Comparison of ENCODE assay signal across 15 cellular contexts in genomic region chr7:47556511-47557180, GRCh38. TPM values are rescaled to one million over a fixed set of nuclear protein-coding genes. Genes with fewer than 3 reads are reported as not detected.
A peak's percentile ranks its signal among the peaks of the same experiment; 100 is the strongest.
DNase-seq lines count a peak whose midpoint lies in the region; ATAC-seq and TF ChIP-seq lines count a peak whose summit lies in the region.
"Had no signal": no experiment of that assay in that cellular context is flagged by ENCODE, and none has a peak within 500 bp of the region (broad histone marks: within the 10 kb centered on the region; RNA-seq: fewer than 3 reads in every experiment).

No MANE protein-coding gene starts in this region.

- H2AK9ac ChIP-seq in IMR-90 (replicated peaks; ENCODE audit: low read depth, low read length, poor library complexity) = peak overlapping the region; percentile 66

- no peak overlapping the region for H3K4me3 Mint-ChIP-seq in activated CD8-positive, alpha-beta T cell treated with anti-CD3 and anti-CD28 coated beads for 36 hours
- H3K4me3 Mint-ChIP-seq: brain; CD8-positive, alpha-beta memory T cell had no signal

- H2BK20ac ChIP-seq in IMR-90 (ENCODE audit: low read depth, low read length) = peak overlapping the region; percentile 29; the same call in 1 of the 2 replicates

- ATAC-seq in IMR-90 (ENCODE audit: low read depth) (peak; percentile 34; the same call in 1 of the 2 replicates), SK-N-SH treated with all-trans-retinoic acid at 6 μM for 48 hours (peak; percentile 8; the same call in 1 of the 3 replicates), left lobe of liver (peak; percentile 47), upper lobe of right lung (peak; percentile 58), GM21423 (IDR thresholded peaks at IDR 0.05; ENCODE audit: unreplicated experiment) (no peak), HG03439 (IDR thresholded peaks at IDR 0.05; ENCODE audit: unreplicated experiment) (no peak)
- no peak for ATAC-seq in activated CD8-positive, alpha-beta T cell treated with anti-CD3 and anti-CD28 coated beads for 36 hours

- H3K18ac ChIP-seq in IMR-90 (ENCODE audit: low read depth, low read length) = no peak overlapping the region

- CTCF ChIA-PET in IMR-90 (lab: Yijun Ruan, JAX) = no interaction called here
- CTCF ChIA-PET in activated CD8-positive, alpha-beta T cell treated with anti-CD3 and anti-CD28 coated beads for 36 hours (lab: Charles Lee) = no interaction called here

- POLR2A ChIA-PET in IMR-90 (lab: Charles Lee; ENCODE audit: unreplicated experiment) = no interaction called here
- POLR2A ChIA-PET in activated CD8-positive, alpha-beta T cell treated with anti-CD3 and anti-CD28 coated beads for 36 hours (lab: Charles Lee) = no interaction called here

- intact Hi-C loops in IMR-90 (cut with micrococcal nuclease) = no loop called here
- intact Hi-C loops in upper lobe of right lung (cut with DNase I) = no loop called here
- intact Hi-C loops in activated CD8-positive, alpha-beta T cell treated with anti-CD3 and anti-CD28 coated beads for 36 hours (cut with micrococcal nuclease) = no loop called here

- DNase-seq in IMR-90 = no peak
- DNase-seq in left lobe of liver (ENCODE audit: low spot score) = no peak
- no peak for DNase-seq in upper lobe of right lung
- no peak for DNase-seq in activated CD8-positive, alpha-beta T cell treated with anti-CD3 and anti-CD28 coated beads for 36 hours
- DNase-seq: activated gamma-delta T cell treated with Interleukin-2 at 50 U/mL for 16 hours; CD8-positive, alpha-beta memory T cell; gastrocnemius medialis; NCI-H1694 treated with DMSO at 0.1 percent for 48 hours; SHP77; stimulated activated CD4-positive, alpha-beta T cell treated with anti-CD3 and anti-CD28 coated beads, Interleukin-4, amount 100 ng/mL, for 1 hour had no signal

- peak overlapping the region in 1 of 2 experiments; percentile 31; a peak in 1 of 4 replicates for H4K8ac ChIP-seq in IMR-90 (ENCODE audit: low read depth in 2 of 2, low read length in 2 of 2)

- no peaks in the 10 kb centered on the region for H3K36me3 Mint-ChIP-seq in activated CD8-positive, alpha-beta T cell treated with anti-CD3 and anti-CD28 coated beads for 36 hours (ENCODE audit: low read depth)
- H3K36me3 Mint-ChIP-seq: CD8-positive, alpha-beta memory T cell had no signal

- H3K36me3 ChIP-seq in IMR-90 (ENCODE audit: control insufficient read depth, insufficient read depth, low read length) (peaks cover 4% of the 10 kb centered on the region), upper lobe of right lung (no peaks in the 10 kb centered on the region)
- H3K36me3 ChIP-seq: gastrocnemius medialis, vagina had no signal

- dilution Hi-C loops in IMR-90 (cut with HindIII; ENCODE audit: low sequenced_read_pairs, unreplicated experiment) = no loop called here

- no TSS peak for BruUV-seq in IMR-90 (replicated peaks; lab: Mats Ljungman, UMichigan)

- in situ Hi-C loops in IMR-90 (cut with MboI; ENCODE audit: low sequenced_read_pairs) = no loop called here

- TF ChIP-seq POLR2A in IMR-90 (IDR thresholded peaks at IDR 0.05; ENCODE audit: low read depth, low read length) = no peak

- peaks cover 61 to 93% of the 10 kb centered on the region in 2 experiments for H3K79me1 ChIP-seq in IMR-90 (ENCODE audit: low read depth in 1 of 2, low read length in 2 of 2)

- H3K27me3 Mint-ChIP-seq in activated CD8-positive, alpha-beta T cell treated with anti-CD3 and anti-CD28 coated beads for 36 hours = no peaks in the 10 kb centered on the region
- H3K27me3 Mint-ChIP-seq: brain; CD8-positive, alpha-beta memory T cell had no signal

- peak overlapping the region; percentile 71 for H2AK5ac ChIP-seq in IMR-90 (ENCODE audit: low read depth, low read length)

- no peak overlapping the region for H3K9ac ChIP-seq in IMR-90 (ENCODE audit: low read depth, low read length)

- H3K4ac ChIP-seq in IMR-90 (ENCODE audit: low read depth, low read length) = peak overlapping the region; percentile 27

- no peak overlapping the region for H3K14ac ChIP-seq in IMR-90 (replicated peaks; ENCODE audit: low read depth, low read length)

- H3K27ac ChIP-seq in IMR-90 (ENCODE audit: insufficient read depth, low read length) (no peak overlapping the region), upper lobe of right lung (no peak overlapping the region)
- H3K27ac ChIP-seq: gastrocnemius medialis had no signal

- peaks cover 73% of the 10 kb centered on the region for H4K20me1 ChIP-seq in IMR-90 (ENCODE audit: insufficient read depth, low read length)

- peak overlapping the region; percentile 29 for H2BK5ac ChIP-seq in IMR-90 (ENCODE audit: low read depth, low read length, poor library complexity, severe bottlenecking)

- 0 out of 2 replicates have a peak overlapping the region, but pooled peaks have one; percentile 8 for H3K23ac ChIP-seq in IMR-90 (ENCODE audit: low read depth, low read length)

- TF ChIP-seq CTCF in IMR-90 (conservative IDR thresholded peaks at IDR 0.05; ENCODE audit: low read depth, low read length) (no peak), upper lobe of right lung (IDR thresholded peaks at IDR 0.05) (no peak)
- TF ChIP-seq CTCF in activated CD8-positive, alpha-beta T cell treated with anti-CD3 and anti-CD28 coated beads for 36 hours (IDR thresholded peaks at IDR 0.05) = no peak

- H3K4me1 ChIP-seq in IMR-90 (ENCODE audit: control insufficient read depth, insufficient read depth, low read length) (peaks cover 19% of the 10 kb centered on the region), upper lobe of right lung (peaks cover 29% of the 10 kb centered on the region)

- H4K91ac ChIP-seq in IMR-90 (ENCODE audit: insufficient read depth, low read depth, low read length) = 0 out of 2 replicates have a peak overlapping the region, but pooled peaks have one; percentile 18

- H3K4me3 ChIP-seq in IMR-90 (ENCODE audit: insufficient read depth, low read depth, low read length) (no peak overlapping the region), upper lobe of right lung (no peak overlapping the region)
- H3K4me3 ChIP-seq: gastrocnemius medialis, vagina had no signal

- no peaks in the 10 kb centered on the region for H3K9me3 ChIP-seq in IMR-90 (ENCODE audit: control insufficient read depth, insufficient read depth, low read length)
- no peaks in the 10 kb centered on the region for H3K9me3 ChIP-seq in upper lobe of right lung
- H3K9me3 ChIP-seq: gastrocnemius medialis, vagina had no signal

- no peak overlapping the region for H2BK15ac ChIP-seq in IMR-90 (ENCODE audit: low read depth, low read length)

- no peak overlapping the region for H3K27ac Mint-ChIP-seq in activated CD8-positive, alpha-beta T cell treated with anti-CD3 and anti-CD28 coated beads for 36 hours
- H3K27ac Mint-ChIP-seq: brain; CD8-positive, alpha-beta memory T cell had no signal

- H2BK120ac ChIP-seq in IMR-90 (ENCODE audit: low read depth, low read length) = peak overlapping the region; percentile 8; the same call in 1 of the 2 replicates

- no peak overlapping the region for H3K56ac ChIP-seq in IMR-90 (ENCODE audit: extremely low read depth, insufficient read depth, low read length)

- H4K5ac ChIP-seq in IMR-90 (ENCODE audit: low read depth, low read length) = no peak overlapping the region

- H3K4me1 Mint-ChIP-seq in activated CD8-positive, alpha-beta T cell treated with anti-CD3 and anti-CD28 coated beads for 36 hours (ENCODE audit: low read depth) = no peaks in the 10 kb centered on the region
- H3K4me1 Mint-ChIP-seq: CD8-positive, alpha-beta memory T cell had no signal

- H3K9me3 Mint-ChIP-seq in activated CD8-positive, alpha-beta T cell treated with anti-CD3 and anti-CD28 coated beads for 36 hours = no peaks in the 10 kb centered on the region

- H2AFZ ChIP-seq in IMR-90 (replicated peaks; ENCODE audit: low read length, poor library complexity) = peak overlapping the region; percentile 21

- H3K9me1 ChIP-seq in IMR-90 (ENCODE audit: insufficient read depth, low read length) = peaks cover 50% of the 10 kb centered on the region

- no peak for TF ChIP-seq RAD21 in IMR-90 (IDR thresholded peaks at IDR 0.05; ENCODE audit: low read length)

- WGBS in IMR-90 (ENCODE audit: extremely low coverage in 2 of 2, insufficient read length in 1 of 2), 2 experiments = 100% methylated on average over 1 of the region's 13 CpGs; no CpG with 5 or more reads in 1 of the 2 experiments

- H3K4me2 ChIP-seq in IMR-90 (ENCODE audit: low read depth, low read length) = no peak overlapping the region

- no peaks in the 10 kb centered on the region for H3K27me3 ChIP-seq in IMR-90 (ENCODE audit: control insufficient read depth, insufficient read depth, low read length)
- no peaks in the 10 kb centered on the region for H3K27me3 ChIP-seq in upper lobe of right lung
- H3K27me3 ChIP-seq: gastrocnemius medialis, vagina had no signal

TF ChIP-seq in IMR-90, 13 proteins besides CTCF, POLR2A, EP300 and RAD21 (continues in another document):
- TF ChIP-seq BHLHE40 (IDR thresholded peaks at IDR 0.05; ENCODE audit: low read depth, low read length) (no peak), CEBPB (IDR thresholded peaks at IDR 0.05; ENCODE audit: low read depth, low read length) (no peak), SMC3 (IDR thresholded peaks at IDR 0.05; ENCODE audit: low read depth, low read length) (no peak), MAZ (IDR thresholded peaks at IDR 0.05; ENCODE audit: borderline replicate concordance, low read depth, low read length) (no peak), NFE2L2 (IDR thresholded peaks at IDR 0.05; ENCODE audit: low read depth, low read length) (no peak), RFX5 (IDR thresholded peaks at IDR 0.05; ENCODE audit: low read depth, low read length) (no peak), CHD1 (IDR thresholded peaks at IDR 0.05; ENCODE audit: low read depth, low read length) (no peak), FOS (IDR thresholded peaks at IDR 0.05; ENCODE audit: low read depth, low read length) (no peak)

TF ChIP-seq in SK-N-SH treated with all-trans-retinoic acid at 6 μM for 48 hours, 23 proteins besides CTCF, POLR2A, EP300 and RAD21 (continues in another document):
- no peak for TF ChIP-seq ZNF565 (CRISPR knock-in tag; conservative IDR thresholded peaks at IDR 0.05; ENCODE audit: low read depth)
- no peak for TF ChIP-seq TCF4 (CRISPR knock-in tag; IDR thresholded peaks at IDR 0.05; ENCODE audit: borderline replicate concordance)
- no peak for TF ChIP-seq OSR1 (CRISPR knock-in tag; IDR thresholded peaks at IDR 0.05)
- TF ChIP-seq PPARA (CRISPR knock-in tag; IDR thresholded peaks at IDR 0.05; ENCODE audit: borderline replicate concordance) = no peak
- TF ChIP-seq SNAI2 (CRISPR knock-in tag; IDR thresholded peaks at IDR 0.05) = no peak

RNA-seq across cellular contexts. Expression of gene TNS3, which starts 25.3 kb away (rescaled TPM):
- total RNA-seq in IMR-90 (2012; rRNA removed) (58.9 and 64.3 TPM in 2 replicates), left lobe of liver (47.2 TPM), upper lobe of right lung (168 TPM)
- polyA plus RNA-seq in IMR-90 (2012; rRNA removed) = 75.6 and 79.2 TPM in 2 replicates
- polyA plus RNA-seq in IMR-90 (2012; cell fraction: cytosol; rRNA removed) = 45.5 and 62.9 TPM in 2 replicates
- 103 and 160 TPM in 2 replicates for polyA plus RNA-seq in IMR-90 (2012; cell fraction: nucleus; rRNA removed; ENCODE audit: low replicate concordance)
- total RNA-seq in activated CD8-positive, alpha-beta T cell treated with anti-CD3 and anti-CD28 coated beads for 36 hours = under 1 TPM; 0.04 to 0.16 TPM
- polyA plus RNA-seq: CD8-positive, alpha-beta memory T cell had no signal

Comparison
In these comparisons a context has a peak if more than half of its experiments do, and no peak if none do; other contexts are left out.
1. ATAC-seq: peak in IMR-90 (single experiment), SK-N-SH treated with all-trans-retinoic acid at 6 μM for 48 hours (single experiment), left lobe of liver (single experiment) and upper lobe of right lung (single experiment); none in GM21423 (single experiment), HG03439 (single experiment) and activated CD8-positive, alpha-beta T cell treated with anti-CD3 and anti-CD28 coated beads for 36 hours (single experiment).
2. RNA of gene TNS3, which starts 25.3 kb away (total RNA-seq): 168 TPM in upper lobe of right lung (single experiment), 58.9 to 64.3 TPM in IMR-90 and 47.2 TPM in left lobe of liver (single experiment); 0.04 to 0.16 TPM in activated CD8-positive, alpha-beta T cell treated with anti-CD3 and anti-CD28 coated beads for 36 hours; every median in the first group is over 10 times any median in the second.